In genomic region chr19:34773555-34773864, GRCh38 we compare ENCODE assay signal across 1 cellular context.
TF ChIP-seq lines count a peak whose summit lies in the region.

No MANE protein-coding gene starts in this region.

TF ChIP-seq in HepG2, 621 proteins besides CTCF, POLR2A, EP300 and RAD21:
- TF ChIP-seq ZBTB46 (CRISPR knock-in tag; IDR thresholded peaks at IDR 0.05; ENCODE audit: borderline replicate concordance) (no peak), KLF6 (CRISPR knock-in tag; IDR thresholded peaks at IDR 0.05) (0 out of 2 replicates have a peak, but pooled peaks have one; percentile 20), MAFF (IDR thresholded peaks at IDR 0.05; ENCODE audit: low read depth, low read length) (0 out of 2 replicates have a peak, but pooled peaks have one; percentile 34), MAFK (conservative IDR thresholded peaks at IDR 0.05 in 1 of 2, IDR thresholded peaks at IDR 0.05 in 1 of 2; ENCODE audit: low read length in 2 of 2) (peak; percentile 25 to 63; a peak in 2 of 4 replicates)
